Comparison of ENCODE assay signal across 9 cellular contexts in genomic region chr2:113240150-113240914, GRCh38. TPM values are rescaled to one million over a fixed set of nuclear protein-coding genes. Genes with fewer than 3 reads are reported as not detected.
A peak's percentile ranks its signal among the peaks of the same experiment; 100 is the strongest.
DNase-seq lines count a peak whose midpoint lies in the region; ATAC-seq and TF ChIP-seq lines count a peak whose summit lies in the region.
"Had no signal": no experiment of that assay in that cellular context is flagged by ENCODE, and none has a peak within 500 bp of the region (broad histone marks: within the 10 kb centered on the region; RNA-seq: fewer than 3 reads in every experiment).

No MANE protein-coding gene starts in this region.

- no peaks in the 10 kb centered on the region for H3K79me2 ChIP-seq in trophoblast cell (ENCODE audit: control insufficient read depth, insufficient read depth, low read length, poor library complexity)

- H2AFZ ChIP-seq in trophoblast cell (ENCODE audit: insufficient read depth, low read length, poor library complexity), result no peak overlapping the region

- H3K27ac Mint-ChIP-seq in glutamatergic neuron (ENCODE audit: unreplicated experiment), result no peak overlapping the region

- no peak overlapping the region for H3K27ac ChIP-seq in trophoblast cell (ENCODE audit: low read depth, low read length)

- H4K12ac ChIP-seq in trophoblast cell (ENCODE audit: low read depth, low read length), result no peak overlapping the region

- no peak overlapping the region for H2BK120ac ChIP-seq in trophoblast cell (ENCODE audit: insufficient read depth, low read length, poor library complexity)

- H3K4me3 Mint-ChIP-seq in glutamatergic neuron (ENCODE audit: unreplicated experiment), result no peak overlapping the region
- H3K4me3 Mint-ChIP-seq: central memory CD8-positive, alpha-beta T cell had no signal

- H3K4me1 Mint-ChIP-seq in glutamatergic neuron (ENCODE audit: low read depth, unreplicated experiment), result no peaks in the 10 kb centered on the region

- ATAC-seq in SK-N-SH treated with all-trans-retinoic acid at 6 μM for 48 hours, result peak; percentile 74
- ATAC-seq in HG02642 (IDR thresholded peaks at IDR 0.05; ENCODE audit: poor library complexity, unreplicated experiment), result no peak

- no peaks in the 10 kb centered on the region for H3K36me3 ChIP-seq in trophoblast cell (ENCODE audit: control insufficient read depth in 1 of 2, insufficient read depth in 2 of 2, low read length in 2 of 2)

- H3K4ac ChIP-seq in trophoblast cell (ENCODE audit: low read depth, low read length), result no peak overlapping the region

- no CpG with 5 or more reads among the region's 15 CpGs for WGBS in trophoblast cell (ENCODE audit: extremely low coverage, insufficient coverage, insufficient read length)

- peaks cover 3% of the 10 kb centered on the region for H3K27me3 Mint-ChIP-seq in glutamatergic neuron (ENCODE audit: unreplicated experiment)
- H3K27me3 Mint-ChIP-seq: central memory CD8-positive, alpha-beta T cell had no signal

- peaks cover 12% of the 10 kb centered on the region for H3K36me3 Mint-ChIP-seq in glutamatergic neuron (ENCODE audit: unreplicated experiment)

- TF ChIP-seq CTCF in glutamatergic neuron (IDR thresholded peaks at IDR 0.05; ENCODE audit: partially characterized antibody, unreplicated experiment), result no peak

- no peak overlapping the region for H3K4me3 ChIP-seq in trophoblast cell (ENCODE audit: low read depth, low read length)

- H3K9me3 Mint-ChIP-seq in glutamatergic neuron (ENCODE audit: unreplicated experiment), result peaks cover 3% of the 10 kb centered on the region
- H3K9me3 Mint-ChIP-seq: central memory CD8-positive, alpha-beta T cell had no signal

- no peak overlapping the region for H3K18ac ChIP-seq in trophoblast cell (ENCODE audit: low read length)

- peak; percentile 18 for DNase-seq in stimulated activated CD4-positive, alpha-beta T cell treated with anti-CD3 and anti-CD28 coated beads, Interleukin-15, amount 100 ng/mL, for 24 hours
- no peak for DNase-seq in stimulated activated CD4-positive, alpha-beta T cell treated with anti-CD3 and anti-CD28 coated beads, Interleukin-2, amount 100 ng/mL, for 24 hours
- DNase-seq in fibroblast of peridontal ligament (ENCODE audit: extremely low read depth) (peak; percentile 98), trophoblast cell (peak; percentile 62 to 68), glutamatergic neuron (no peak), KG1 (lab: John Stamatoyannopoulos, UW) (no peak)

- H3K4me2 ChIP-seq in trophoblast cell (ENCODE audit: low read length), result no peak overlapping the region

- no peak overlapping the region for H4K8ac ChIP-seq in trophoblast cell (ENCODE audit: low read depth, low read length)

- no peak overlapping the region for H4K91ac ChIP-seq in trophoblast cell (ENCODE audit: low read depth, low read length)

- no peak overlapping the region for H2BK5ac ChIP-seq in trophoblast cell (ENCODE audit: low read depth, low read length, poor library complexity)

- peaks cover 2% of the 10 kb centered on the region for H3K9me3 ChIP-seq in trophoblast cell (ENCODE audit: insufficient read depth, low read depth, low read length)

- H3K4me1 ChIP-seq in trophoblast cell (ENCODE audit: control insufficient read depth in 1 of 2, insufficient read depth in 2 of 2, low read length in 2 of 2), result peaks cover 6 to 15% of the 10 kb centered on the region in 2 experiments

- no peak overlapping the region for H2BK12ac ChIP-seq in trophoblast cell (ENCODE audit: low read length)

- no peaks in the 10 kb centered on the region for H3K27me3 ChIP-seq in trophoblast cell (ENCODE audit: insufficient read depth, low read length)

- no peak overlapping the region for H3K14ac ChIP-seq in trophoblast cell (ENCODE audit: low read length)

- H2AK5ac ChIP-seq in trophoblast cell (ENCODE audit: low read length), result no peak overlapping the region

- no peak overlapping the region for H3K23ac ChIP-seq in trophoblast cell (ENCODE audit: low read length)

- no peak overlapping the region for H3K9ac ChIP-seq in trophoblast cell (ENCODE audit: low read length)

- H3K79me1 ChIP-seq in trophoblast cell (ENCODE audit: low read length), result no peaks in the 10 kb centered on the region

TF ChIP-seq in SK-N-SH treated with all-trans-retinoic acid at 6 μM for 48 hours, 23 proteins besides CTCF, POLR2A, EP300 and RAD21:
- peak; percentile 65; the same call in 1 of the 2 replicates for TF ChIP-seq TCF4 (CRISPR knock-in tag; IDR thresholded peaks at IDR 0.05; ENCODE audit: borderline replicate concordance)
- no peak for TF ChIP-seq SNAI2 (CRISPR knock-in tag; IDR thresholded peaks at IDR 0.05)
- no peak for TF ChIP-seq ZFP30 (CRISPR knock-in tag; IDR thresholded peaks at IDR 0.05)
- TF ChIP-seq ARNTL (CRISPR knock-in tag; IDR thresholded peaks at IDR 0.05; ENCODE audit: borderline replicate concordance, low read depth), result no peak
- no peak for TF ChIP-seq BACH2 (CRISPR knock-in tag; IDR thresholded peaks at IDR 0.05; ENCODE audit: borderline replicate concordance)
- 0 out of 2 replicates have a peak, but pooled peaks have one; percentile 60 for TF ChIP-seq TSHZ2 (CRISPR knock-in tag; IDR thresholded peaks at IDR 0.05)
- no peak for TF ChIP-seq ISL1 (CRISPR knock-in tag; IDR thresholded peaks at IDR 0.05)
- TF ChIP-seq ZNF565 (CRISPR knock-in tag; conservative IDR thresholded peaks at IDR 0.05; ENCODE audit: low read depth), result no peak
- no peak for TF ChIP-seq ESRRG (CRISPR knock-in tag; IDR thresholded peaks at IDR 0.05)

RNA-seq across cellular contexts. Expression of gene PAX8, which starts 38.4 kb away (rescaled TPM):
- not detected in 2 replicates for polyA plus RNA-seq in trophoblast cell (2013)
- total RNA-seq in glutamatergic neuron (ENCODE audit: unreplicated experiment), result 1.4 TPM

Comparison
In these comparisons a context has a peak if more than half of its experiments do, and no peak if none do; other contexts are left out.
1. DNase-seq: peak in stimulated activated CD4-positive, alpha-beta T cell treated with anti-CD3 and anti-CD28 coated beads, Interleukin-15, amount 100 ng/mL, for 24 hours (single experiment), fibroblast of peridontal ligament (single experiment) and trophoblast cell (2 of 2); none in stimulated activated CD4-positive, alpha-beta T cell treated with anti-CD3 and anti-CD28 coated beads, Interleukin-2, amount 100 ng/mL, for 24 hours (0 of 2), glutamatergic neuron (single experiment) and KG1 (single experiment).